8 cellular contexts compared by ENCODE assay signal in genomic region chr19:12034610-12035009, GRCh38. TPM values are rescaled to one million over a fixed set of nuclear protein-coding genes. Genes with fewer than 3 reads are reported as not detected.
DNase-seq lines count a peak whose midpoint lies in the region; ATAC-seq and TF ChIP-seq lines count a peak whose summit lies in the region.

No MANE protein-coding gene starts in this region.

- H3K27me3 Mint-ChIP-seq in stimulated activated naive CD8-positive, alpha-beta T cell treated with anti-CD3 and anti-CD28 coated beads, Interleukin-15, Interleukin-2, amounts not matched to agents 100 ng/mL and 50 ng/mL, for 24 hours, result no peaks in the 10 kb centered on the region
- H3K27me3 Mint-ChIP-seq in central memory CD8-positive, alpha-beta T cell, result no peaks in the 10 kb centered on the region

- H3K36me3 ChIP-seq in mucosa of descending colon (ENCODE audit: low read depth), result no peaks in the 10 kb centered on the region

- intact Hi-C loops in mucosa of descending colon (cut with DNase I, micrococcal nuclease), result no loop called here

- H3K4me1 Mint-ChIP-seq in stimulated activated naive CD8-positive, alpha-beta T cell treated with anti-CD3 and anti-CD28 coated beads, Interleukin-15, Interleukin-2, amounts not matched to agents 100 ng/mL and 50 ng/mL, for 24 hours (ENCODE audit: low read depth), result peaks cover 15% of the 10 kb centered on the region
- H3K4me1 Mint-ChIP-seq in central memory CD8-positive, alpha-beta T cell, result no peaks in the 10 kb centered on the region

- H3K4me1 ChIP-seq in mucosa of descending colon (ENCODE audit: low read depth), result peaks cover 7% of the 10 kb centered on the region

- peaks cover 3% of the 10 kb centered on the region for H3K36me3 Mint-ChIP-seq in stimulated activated naive CD8-positive, alpha-beta T cell treated with anti-CD3 and anti-CD28 coated beads, Interleukin-15, Interleukin-2, amounts not matched to agents 100 ng/mL and 50 ng/mL, for 24 hours (ENCODE audit: low read depth)
- peaks cover 4% of the 10 kb centered on the region for H3K36me3 Mint-ChIP-seq in central memory CD8-positive, alpha-beta T cell (ENCODE audit: insufficient read depth)

- no peak for TF ChIP-seq CTCF in mucosa of descending colon (IDR thresholded peaks at IDR 0.05)

- H3K9me3 Mint-ChIP-seq in stimulated activated naive CD8-positive, alpha-beta T cell treated with anti-CD3 and anti-CD28 coated beads, Interleukin-15, Interleukin-2, amounts not matched to agents 100 ng/mL and 50 ng/mL, for 24 hours, result peaks cover 4% of the 10 kb centered on the region
- H3K9me3 Mint-ChIP-seq in central memory CD8-positive, alpha-beta T cell, result no peaks in the 10 kb centered on the region

- no peak for ATAC-seq in stimulated activated naive CD8-positive, alpha-beta T cell treated with anti-CD3 and anti-CD28 coated beads, Interleukin-15, Interleukin-2, amounts not matched to agents 100 U/mL and 50 U/mL, for 24 hours
- ATAC-seq in central memory CD8-positive, alpha-beta T cell (replicated peaks; ENCODE audit: extremely low read depth, poor library complexity, severe bottlenecking), result no peak
- ATAC-seq in mucosa of descending colon, result no peak
- ATAC-seq in GM18520 (IDR thresholded peaks at IDR 0.05; ENCODE audit: unreplicated experiment), result no peak
- no peak for ATAC-seq in GM21447 (IDR thresholded peaks at IDR 0.05; ENCODE audit: unreplicated experiment)

- DNase-seq in stimulated activated naive CD8-positive, alpha-beta T cell treated with anti-CD3 and anti-CD28 coated beads, Interleukin-15, Interleukin-2, amounts not matched to agents 100 U/mL and 50 U/mL, for 24 hours, result no peak
- DNase-seq in central memory CD8-positive, alpha-beta T cell (ENCODE audit: low spot score in 2 of 2), result no peak
- DNase-seq in mucosa of descending colon, result no peak
- no peak for DNase-seq in midbrain (lab: John Stamatoyannopoulos, UW)
- DNase-seq in HuH-7.5 (ENCODE audit: low spot score), result no peak

- peak overlapping the region; percentile 35 for H3K4me3 ChIP-seq in mucosa of descending colon

- no peaks in the 10 kb centered on the region for H3K9me3 ChIP-seq in mucosa of descending colon

- peak overlapping the region; percentile 43 for H3K4me3 Mint-ChIP-seq in stimulated activated naive CD8-positive, alpha-beta T cell treated with anti-CD3 and anti-CD28 coated beads, Interleukin-15, Interleukin-2, amounts not matched to agents 100 ng/mL and 50 ng/mL, for 24 hours
- peak overlapping the region; percentile 72 for H3K4me3 Mint-ChIP-seq in central memory CD8-positive, alpha-beta T cell

- H3K27ac Mint-ChIP-seq in stimulated activated naive CD8-positive, alpha-beta T cell treated with anti-CD3 and anti-CD28 coated beads, Interleukin-15, Interleukin-2, amounts not matched to agents 100 ng/mL and 50 ng/mL, for 24 hours, result no peak overlapping the region
- H3K27ac Mint-ChIP-seq in central memory CD8-positive, alpha-beta T cell (ENCODE audit: low read depth), result no peak overlapping the region

RNA-seq across cellular contexts. Expression of gene ZNF433, which starts 0.9 kb away (rescaled TPM):
- 1 to 10 TPM; 1.8 to 4.7 (median 2.5) TPM for total RNA-seq in mucosa of descending colon

RNA-seq across cellular contexts. Expression of gene ZNF878, which starts 18.2 kb away (rescaled TPM):
- under 1 TPM; 0.19 to 0.26 (median 0.22) TPM for total RNA-seq in mucosa of descending colon

RNA-seq across cellular contexts. Expression of gene ZNF844, which starts 29.9 kb away (rescaled TPM):
- 10 to 100 TPM; 11.7 to 17.1 (median 15.2) TPM for total RNA-seq in mucosa of descending colon
